Comparison of ENCODE assay signal across 9 cellular contexts in genomic region chr2:138948070-138948539, GRCh38.
DNase-seq lines count a peak whose midpoint lies in the region; ATAC-seq, FAIRE-seq and TF ChIP-seq lines count a peak whose summit lies in the region.
"Had no signal": no experiment of that assay in that cellular context is flagged by ENCODE, and none has a peak within 500 bp of the region (broad histone marks: within the 10 kb centered on the region; RNA-seq: fewer than 3 reads in every experiment).

No MANE protein-coding gene starts in this region.

- H3K4ac ChIP-seq in H9 (ENCODE audit: low read depth, low read length) = no peak overlapping the region

- no peak overlapping the region for H2AK5ac ChIP-seq in H9 (ENCODE audit: insufficient read length, low read length)

- no peak overlapping the region for H3T11ph ChIP-seq in H9 (ENCODE audit: low read length)

- H3K9me3 Mint-ChIP-seq in astrocyte (ENCODE audit: unreplicated experiment) (peaks cover 2% of the 10 kb centered on the region), H9 (peaks cover 0 to 2% of the 10 kb centered on the region in 2 experiments; a peak in 2 of 5 replicates)

- H3K18ac ChIP-seq in H9 (ENCODE audit: insufficient read length, low read depth, low read length) = no peak overlapping the region

- H2AFZ ChIP-seq in astrocyte (ENCODE audit: low read depth, low read length) (no peak overlapping the region), H9 (ENCODE audit: low read length) (no peak overlapping the region)

- peaks cover 27% of the 10 kb centered on the region for H3K4me1 ChIP-seq in astrocyte (ENCODE audit: insufficient read depth, low read length)
- H3K4me1 ChIP-seq in H9 (ENCODE audit: insufficient read depth, low read length) = no peaks in the 10 kb centered on the region

- H3K27me3 ChIP-seq in astrocyte (ENCODE audit: insufficient read depth, low read length) = peaks cover 45% of the 10 kb centered on the region
- H3K27me3 ChIP-seq in H9 (ENCODE audit: insufficient read depth, low read length) = no peaks in the 10 kb centered on the region

- no peak overlapping the region for H2BK12ac ChIP-seq in H9 (ENCODE audit: insufficient read length, low read depth, low read length)

- no peak overlapping the region for H4K91ac ChIP-seq in H9 (ENCODE audit: insufficient read length, low read depth, low read length)

- no peak overlapping the region for H3K56ac ChIP-seq in H9 (ENCODE audit: insufficient read length, low read depth, low read length)

- FAIRE-seq in astrocyte (lab: Jason Lieb, UNC) = peak; percentile 99

- no peak overlapping the region for H2BK20ac ChIP-seq in H9 (ENCODE audit: low read depth, low read length, poor library complexity, severe bottlenecking)

- peak; percentile 99 for DNase-seq in astrocyte (ENCODE audit: low read depth)
- DNase-seq in retinal pigment epithelial cell (ENCODE audit: low read depth) = peak; percentile 80
- DNase-seq in caudate nucleus (lab: John Stamatoyannopoulos, UW) = no peak
- DNase-seq in H9 = no peak
- DNase-seq in COR-L47 (lab: John Stamatoyannopoulos, UW) = no peak
- DNase-seq in NCI-H2029 treated with DMSO at 0.1 percent for 48 hours (lab: John Stamatoyannopoulos, UW) = no peak

- H2BK15ac ChIP-seq in H9 (ENCODE audit: low read depth, low read length) = no peak overlapping the region

- H3K9me3 ChIP-seq in astrocyte (ENCODE audit: insufficient read depth, low read depth, low read length) (peaks cover 3% of the 10 kb centered on the region), H9 (ENCODE audit: control insufficient read depth, low read depth, low read length) (no peaks in the 10 kb centered on the region)

- H3K4me1 Mint-ChIP-seq in astrocyte (ENCODE audit: low read depth, unreplicated experiment) (peaks cover 30% of the 10 kb centered on the region), H9 (peaks cover 0 to 8% of the 10 kb centered on the region in 2 experiments; a peak in 3 of 4 replicates)

- H4K20me1 ChIP-seq in astrocyte (ENCODE audit: insufficient read depth, low read length) (no peaks in the 10 kb centered on the region), H9 (ENCODE audit: control insufficient read depth, insufficient read depth, insufficient read length) (no peaks in the 10 kb centered on the region)

- peak overlapping the region; percentile 98 for H3K27ac Mint-ChIP-seq in astrocyte (ENCODE audit: unreplicated experiment)
- H3K27ac Mint-ChIP-seq in H9 = no peak overlapping the region; a peak in 1 of 7 replicates
- H3K27ac Mint-ChIP-seq: dendritic cell treated with granulocyte-macrophage colony-stimulating factor and Interleukin-4, amounts not matched to agents 40 ng/mL and 50 ng/mL, for 4 days had no signal

- no CpG with 5 or more reads among the region's 1 CpG for WGBS in H9 (ENCODE audit: extremely low coverage, insufficient read length, low lambda C conversion rate)

- no peaks in the 10 kb centered on the region for H3K23me2 ChIP-seq in H9 (ENCODE audit: insufficient read length, low read depth, low read length, poor library complexity, severe bottlenecking)

- H3K27ac ChIP-seq in astrocyte (ENCODE audit: low read depth, low read length) (peak overlapping the region; percentile 45), caudate nucleus (ENCODE audit: low read depth, low read length) (no peak overlapping the region), H9 (ENCODE audit: insufficient read length, low read depth, low read length) (no peak overlapping the region)

- H3K36me3 Mint-ChIP-seq in astrocyte (ENCODE audit: low read depth, unreplicated experiment) = no peaks in the 10 kb centered on the region
- 0 out of 7 replicates have a peak, but pooled peaks cover 0 to under 1% (median 0%) of the 10 kb centered on the region in 3 experiments for H3K36me3 Mint-ChIP-seq in H9 (ENCODE audit: insufficient read depth in 1 of 3, low read depth in 3 of 3)

- no peak overlapping the region for H3K4me3 Mint-ChIP-seq in astrocyte (ENCODE audit: unreplicated experiment)
- no peak overlapping the region for H3K4me3 Mint-ChIP-seq in H9
- H3K4me3 Mint-ChIP-seq: dendritic cell treated with granulocyte-macrophage colony-stimulating factor and Interleukin-4, amounts not matched to agents 40 ng/mL and 50 ng/mL, for 4 days had no signal

- H3K4me3 ChIP-seq in astrocyte (ENCODE audit: insufficient read depth, low read depth, low read length) = no peak overlapping the region
- H3K4me3 ChIP-seq in retinal pigment epithelial cell (ENCODE audit: low read length) = no peak overlapping the region

- TF ChIP-seq CTCF in astrocyte (IDR thresholded peaks at IDR 0.05; ENCODE audit: insufficient read depth, low read depth, low read length) (no peak), retinal pigment epithelial cell (conservative IDR thresholded peaks at IDR 0.05; ENCODE audit: low read depth, low read length) (no peak), H9 (conservative IDR thresholded peaks at IDR 0.05) (no peak)

- H3K36me3 ChIP-seq in astrocyte (ENCODE audit: insufficient read depth, low read length) = no peaks in the 10 kb centered on the region

- H2BK5ac ChIP-seq in H9 (ENCODE audit: insufficient read length, low read length) = no peak overlapping the region

- H3K14ac ChIP-seq in H9 (ENCODE audit: insufficient read depth, low read length) = no peak overlapping the region

- H3K27me3 Mint-ChIP-seq in astrocyte (ENCODE audit: low read depth, unreplicated experiment) (no peaks in the 10 kb centered on the region), H9 (ENCODE audit: low read depth) (no peaks in the 10 kb centered on the region)
- H3K27me3 Mint-ChIP-seq: dendritic cell treated with granulocyte-macrophage colony-stimulating factor and Interleukin-4, amounts not matched to agents 40 ng/mL and 50 ng/mL, for 4 days had no signal

- H4K5ac ChIP-seq in H9 (ENCODE audit: insufficient read length, low read depth, low read length) = no peak overlapping the region

- H3K9ac ChIP-seq in astrocyte (ENCODE audit: low read length) = peak overlapping the region; percentile 29
- H3K9ac ChIP-seq in H9 (ENCODE audit: extremely low read depth, insufficient read length, low read length) = no peak overlapping the region

- H2BK120ac ChIP-seq in H9 (ENCODE audit: low read depth, low read length, poor library complexity, severe bottlenecking) = no peak overlapping the region

- H3K79me2 ChIP-seq in astrocyte (ENCODE audit: insufficient read depth, low read length) = no peaks in the 10 kb centered on the region
- H3K79me2 ChIP-seq in H9 (ENCODE audit: insufficient read depth, low read length) = no peaks in the 10 kb centered on the region

- no peak overlapping the region for H4K8ac ChIP-seq in H9 (replicated peaks; ENCODE audit: insufficient read length, low read depth, low read length)

- ATAC-seq in GM19351 (IDR thresholded peaks at IDR 0.05; ENCODE audit: unreplicated experiment) (peak; percentile 85), HG03442 (IDR thresholded peaks at IDR 0.05; ENCODE audit: unreplicated experiment) (peak; percentile 90)

- peak overlapping the region; percentile 50 for H3K4me2 ChIP-seq in astrocyte (ENCODE audit: low read length)
- no peak overlapping the region for H3K4me2 ChIP-seq in H9 (ENCODE audit: insufficient read depth, insufficient read length, low read length)

- no peak overlapping the region for H3K23ac ChIP-seq in H9 (ENCODE audit: insufficient read length, low read depth, low read length)

- H3K79me1 ChIP-seq in H9 (ENCODE audit: insufficient read depth, low read depth, low read length, poor library complexity, severe bottlenecking) = no peaks in the 10 kb centered on the region

Comparison
In these comparisons a context has a peak if more than half of its experiments do, and no peak if none do; other contexts are left out.
1. DNase-seq: peak in astrocyte (single experiment) and retinal pigment epithelial cell (single experiment); none in caudate nucleus (0 of 61), H9 (single experiment), COR-L47 (single experiment) and NCI-H2029 treated with DMSO at 0.1 percent for 48 hours (single experiment).